Comparison of ENCODE assay signal across 26 cellular contexts in genomic region chr12:10151621-10152020, GRCh38. TPM values are rescaled to one million over a fixed set of nuclear protein-coding genes. Genes with fewer than 3 reads are reported as not detected.
"Had no signal": no experiment of that assay in that cellular context is flagged by ENCODE, and none has a peak within 500 bp of the region (broad histone marks: within the 10 kb centered on the region; RNA-seq: fewer than 3 reads in every experiment).

No MANE protein-coding gene starts in this region.

- H3K27me3 ChIP-seq: SJSA1 had no signal

- DNase-seq: KBM-7, MV-4-11, NCI-H1048, NCI-H1105, NCI-H1417, NCI-H146, NCI-H1694 treated with DMSO at 0.1 percent for 48 hours, NCI-H1930, NCI-H2081, NCI-H2107, NCI-H226, NCI-H446, NCI-H510A, NCI-H524 treated with DMSO at 0.1 percent for 48 hours, NCI-H69, NCI-H774, Right ventricle myocardium superior, RPMI8226, SIG-M5 had no signal

- H3K4me3 ChIP-seq: SJSA1, SK-N-MC had no signal

- H3K27ac ChIP-seq: HL-60, SJSA1, SK-N-MC had no signal

- FAIRE-seq: HTR-8/SVneo, RCC 7860 had no signal

- H3K36me3 ChIP-seq: SJSA1 had no signal

- H3K4me1 ChIP-seq: SJSA1 had no signal

- H3K9me3 ChIP-seq: SJSA1 had no signal

RNA-seq across cellular contexts. Expression of gene OLR1, which starts 20.3 kb away (rescaled TPM):
- total RNA-seq: LHCN-M2, MCF 10A had no signal

RNA-seq across cellular contexts. Expression of gene CLEC7A, which starts 21.6 kb away (rescaled TPM):
- total RNA-seq: LHCN-M2, MCF 10A, SJSA1 had no signal

RNA-seq across cellular contexts. Expression of gene TMEM52B, which starts 27.2 kb away (rescaled TPM):
- total RNA-seq: LHCN-M2, MCF 10A, Right ventricle myocardium superior had no signal

RNA-seq across cellular contexts. Expression of gene CLEC1A, which starts 52.8 kb away (rescaled TPM):
- total RNA-seq: LHCN-M2, MCF 10A, SJSA1 had no signal
